Comparison of ENCODE assay signal across 8 cellular contexts in the genomic region with DNA sequence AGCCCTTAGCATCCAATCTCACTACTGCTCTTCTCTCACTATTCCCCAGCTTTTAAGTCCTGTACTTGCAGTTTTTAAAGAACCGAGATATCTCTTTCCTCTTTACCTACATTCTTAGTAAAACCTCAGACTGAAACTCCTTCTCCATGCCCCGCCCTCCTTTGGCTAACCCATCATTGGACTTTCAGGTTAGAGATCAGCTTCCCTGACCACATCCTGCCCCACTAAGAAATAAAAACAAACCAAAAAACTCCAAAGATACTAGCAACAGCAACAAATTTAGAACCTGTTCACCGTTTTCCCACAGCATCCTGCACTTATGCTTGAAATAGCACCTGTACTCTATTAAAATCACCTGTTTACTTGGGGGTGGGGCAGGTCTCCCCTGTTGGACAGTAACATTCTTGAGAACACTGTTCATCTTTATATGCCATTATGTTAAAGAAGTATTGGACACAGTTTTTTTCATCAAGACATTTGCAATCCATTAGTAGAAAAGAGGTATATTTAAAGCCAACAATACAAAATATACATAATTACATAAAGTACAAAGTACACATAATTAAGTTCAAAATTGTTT. TPM values are rescaled to one million over a fixed set of nuclear protein-coding genes. Genes with fewer than 3 reads are reported as not detected.
DNase-seq lines count a peak whose midpoint lies in the region; ATAC-seq and TF ChIP-seq lines count a peak whose summit lies in the region.

No MANE protein-coding gene starts in this region.

- no peak overlapping the region for H3K4me3 Mint-ChIP-seq in Calu3 (ENCODE audit: low read depth, unreplicated experiment)

- peak; percentile 16 for DNase-seq in activated CD8-positive, alpha-beta memory T cell treated with anti-CD3 and anti-CD28 coated beads, Interleukin-2, amount 50 U/mL, for 4 hours
- DNase-seq in stimulated activated CD8-positive, alpha-beta memory T cell treated with anti-CD3 and anti-CD28 coated beads, Interleukin-15, amount 100 ng/mL, for 1 hour (ENCODE audit: low read depth): peak; percentile 3
- DNase-seq in Calu3: no peak
- DNase-seq in nucleus accumbens (lab: John Stamatoyannopoulos, UW): no peak
- DNase-seq in iPS-NIHi7 (ENCODE audit: extremely low spot score): no peak
- DNase-seq in NCI-H1436 (lab: John Stamatoyannopoulos, UW): no peak

- ATAC-seq in GM19452 (IDR thresholded peaks at IDR 0.05; ENCODE audit: unreplicated experiment): peak; percentile 80
- ATAC-seq in HG03432 (IDR thresholded peaks at IDR 0.05; ENCODE audit: unreplicated experiment): peak; percentile 84

- no peaks in the 10 kb centered on the region for H3K9me3 Mint-ChIP-seq in Calu3 (ENCODE audit: low read depth, unreplicated experiment)

- H3K27me3 Mint-ChIP-seq in Calu3 (ENCODE audit: unreplicated experiment): no peaks in the 10 kb centered on the region

- intact Hi-C loops in Calu3 (cut with micrococcal nuclease; ENCODE audit: unreplicated experiment): no loop called here

- BruUV-seq in Calu3 (replicated peaks; lab: Mats Ljungman, UMichigan): no TSS peak

- TF ChIP-seq CTCF in Calu3 (IDR thresholded peaks at IDR 0.05; ENCODE audit: unreplicated experiment): no peak

- no peaks in the 10 kb centered on the region for H3K36me3 Mint-ChIP-seq in Calu3 (ENCODE audit: insufficient read depth, unreplicated experiment)

- CTCF ChIA-PET in Calu3 (lab: Charles Lee): interaction anchor here (0.7 kb wide), 1 partner anchor 76 kb away, joined by 3 read pairs; no protein-coding TSS in a partner anchor

- no peak overlapping the region for H3K27ac Mint-ChIP-seq in Calu3 (ENCODE audit: unreplicated experiment)

- peaks cover 8% of the 10 kb centered on the region for H3K4me1 Mint-ChIP-seq in Calu3 (ENCODE audit: low read depth, unreplicated experiment)

RNA-seq across cellular contexts. Expression of gene SMAP1, which starts 16.3 kb away (rescaled TPM):
- 34.7 and 35.7 TPM in 2 replicates for total RNA-seq in Calu3 (2022)

Comparison
In these comparisons a context has a peak if more than half of its experiments do, and no peak if none do; other contexts are left out.
1. DNase-seq: peak in activated CD8-positive, alpha-beta memory T cell treated with anti-CD3 and anti-CD28 coated beads, Interleukin-2, amount 50 U/mL, for 4 hours (single experiment) and stimulated activated CD8-positive, alpha-beta memory T cell treated with anti-CD3 and anti-CD28 coated beads, Interleukin-15, amount 100 ng/mL, for 1 hour (single experiment); none in Calu3 (single experiment), nucleus accumbens (0 of 56), iPS-NIHi7 (single experiment) and NCI-H1436 (single experiment).